ENCODE assay signal across 22 cellular contexts in genomic region chr2:195932-196331, GRCh38.
"Had no signal": no experiment of that assay in that cellular context is flagged by ENCODE, and none has a peak within 500 bp of the region (broad histone marks: within the 10 kb centered on the region; RNA-seq: fewer than 3 reads in every experiment).

No MANE protein-coding gene starts in this region.

- H3K36me3 ChIP-seq: heart left ventricle, ovary had no signal

- H3K36me3 Mint-ChIP-seq: stimulated activated naive B cell treated with anti-CD40 and anti-IgM and Interleukin-4, amounts not matched to agents 10 μg/mL and 1 μg/mL and 100 μg/mL, for 72 hours had no signal

- H3K27ac Mint-ChIP-seq: endodermal cell; stimulated activated naive B cell treated with anti-CD40 and anti-IgM and Interleukin-4, amounts not matched to agents 10 μg/mL and 1 μg/mL and 100 μg/mL, for 72 hours had no signal

- H3K4me1 ChIP-seq: heart left ventricle had no signal

- H3K9me3 ChIP-seq: heart left ventricle, ovary, testis had no signal

- H3K9me3 Mint-ChIP-seq: stimulated activated naive B cell treated with anti-CD40 and anti-IgM and Interleukin-4, amounts not matched to agents 10 μg/mL and 1 μg/mL and 100 μg/mL, for 72 hours; stimulated activated naive CD8-positive, alpha-beta T cell treated with anti-CD3 and anti-CD28 coated beads, Interleukin-15, amount 100 ng/mL, for 72 hours had no signal

- H3K4me3 ChIP-seq: heart left ventricle, lung, ovary, smooth muscle cell, testis had no signal

- H3K4me1 Mint-ChIP-seq: endodermal cell; stimulated activated naive B cell treated with anti-CD40 and anti-IgM and Interleukin-4, amounts not matched to agents 10 μg/mL and 1 μg/mL and 100 μg/mL, for 72 hours; stimulated activated naive CD8-positive, alpha-beta T cell treated with anti-CD3 and anti-CD28 coated beads, Interleukin-15, amount 100 ng/mL, for 72 hours had no signal

- H3K27ac ChIP-seq: heart left ventricle, ovary, testis had no signal

- ATAC-seq: heart left ventricle; left colon; left ventricle myocardium superior; right cardiac atrium; stimulated activated naive B cell treated with anti-CD40 and anti-IgM and Interleukin-4, amounts not matched to agents 10 μg/mL and 1 μg/mL and 100 μg/mL, for 72 hours; stimulated activated naive CD8-positive, alpha-beta T cell treated with anti-CD3 and anti-CD28 coated beads, Interleukin-15, amount 100 ng/mL, for 72 hours had no signal

- H3K4me3 Mint-ChIP-seq: endodermal cell; stimulated activated naive B cell treated with anti-CD40 and anti-IgM and Interleukin-4, amounts not matched to agents 10 μg/mL and 1 μg/mL and 100 μg/mL, for 72 hours; stimulated activated naive CD8-positive, alpha-beta T cell treated with anti-CD3 and anti-CD28 coated beads, Interleukin-15, amount 100 ng/mL, for 72 hours had no signal

- H3K27me3 Mint-ChIP-seq: stimulated activated naive CD8-positive, alpha-beta T cell treated with anti-CD3 and anti-CD28 coated beads, Interleukin-15, amount 100 ng/mL, for 72 hours had no signal

- FAIRE-seq: colon, endothelial cell of umbilical vein, frontal cortex had no signal

- DNase-seq: dermis blood vessel endothelial cell; endodermal cell; erythroblast; heart left ventricle; hippocampal formation; left colon; left ventricle myocardium superior; mesenchymal stem cell; midbrain; nucleus accumbens; ovary; right cardiac atrium; stimulated activated CD4-positive, alpha-beta T cell treated with anti-CD3 and anti-CD28 coated beads, Interleukin-4, amount 100 ng/mL, for 1 hour; stimulated activated naive B cell treated with anti-CD40 and anti-IgM and Interleukin-4, amounts not matched to agents 10 μg/mL and 1 μg/mL and 100 μg/mL, for 72 hours; stimulated activated naive CD8-positive, alpha-beta T cell treated with anti-CD3 and anti-CD28 coated beads, Interleukin-15, amount 100 ng/mL, for 72 hours; testis; trophoblast cell had no signal

- H3K27me3 ChIP-seq: heart left ventricle, ovary, testis had no signal
